In genomic region chr4:15001825-15002658, GRCh38 we compare ENCODE assay signal across 1 cellular context.
TF ChIP-seq lines count a peak whose summit lies in the region.

CPEB2 (plus strand) TSS chr4:15002481; CDS start chr4:15002674, 193 bp downstream.

TF ChIP-seq in HCT116, 20 proteins besides CTCF, POLR2A, EP300 and RAD21 (continued from another document):
- TF ChIP-seq REST (IDR thresholded peaks at IDR 0.05; ENCODE audit: low read depth) (no peak), CEBPB (IDR thresholded peaks at IDR 0.05; ENCODE audit: low read depth) (no peak), ZFX (IDR thresholded peaks at IDR 0.05) (peak; percentile 46; the same call in 1 of the 2 replicates), POLR2AphosphoS5 (IDR thresholded peaks at IDR 0.05; ENCODE audit: low read depth, low read length) (peak; percentile 80), EZH2 (IDR thresholded peaks at IDR 0.05) (no peak), SRF (IDR thresholded peaks at IDR 0.05; ENCODE audit: low read depth) (no peak), FOSL1 (IDR thresholded peaks at IDR 0.05; ENCODE audit: low read depth) (no peak), MAX (IDR thresholded peaks at IDR 0.05) (peak; percentile 78), ATF3 (IDR thresholded peaks at IDR 0.05) (no peak), EZH2phosphoT487 (IDR thresholded peaks at IDR 0.05; ENCODE audit: borderline replicate concordance) (no peak), YY1 (IDR thresholded peaks at IDR 0.05; ENCODE audit: extremely low read depth, insufficient replicate concordance, low read depth, low read length) (no peak), ZBTB33 (IDR thresholded peaks at IDR 0.05; ENCODE audit: extremely low read depth, insufficient replicate concordance, low read length) (no peak), SP1 (IDR thresholded peaks at IDR 0.05; ENCODE audit: low read depth) (peak; percentile 29; the same call in 1 of the 2 replicates)
